Comparison of ENCODE assay signal across 8 cellular contexts in the genomic region with DNA sequence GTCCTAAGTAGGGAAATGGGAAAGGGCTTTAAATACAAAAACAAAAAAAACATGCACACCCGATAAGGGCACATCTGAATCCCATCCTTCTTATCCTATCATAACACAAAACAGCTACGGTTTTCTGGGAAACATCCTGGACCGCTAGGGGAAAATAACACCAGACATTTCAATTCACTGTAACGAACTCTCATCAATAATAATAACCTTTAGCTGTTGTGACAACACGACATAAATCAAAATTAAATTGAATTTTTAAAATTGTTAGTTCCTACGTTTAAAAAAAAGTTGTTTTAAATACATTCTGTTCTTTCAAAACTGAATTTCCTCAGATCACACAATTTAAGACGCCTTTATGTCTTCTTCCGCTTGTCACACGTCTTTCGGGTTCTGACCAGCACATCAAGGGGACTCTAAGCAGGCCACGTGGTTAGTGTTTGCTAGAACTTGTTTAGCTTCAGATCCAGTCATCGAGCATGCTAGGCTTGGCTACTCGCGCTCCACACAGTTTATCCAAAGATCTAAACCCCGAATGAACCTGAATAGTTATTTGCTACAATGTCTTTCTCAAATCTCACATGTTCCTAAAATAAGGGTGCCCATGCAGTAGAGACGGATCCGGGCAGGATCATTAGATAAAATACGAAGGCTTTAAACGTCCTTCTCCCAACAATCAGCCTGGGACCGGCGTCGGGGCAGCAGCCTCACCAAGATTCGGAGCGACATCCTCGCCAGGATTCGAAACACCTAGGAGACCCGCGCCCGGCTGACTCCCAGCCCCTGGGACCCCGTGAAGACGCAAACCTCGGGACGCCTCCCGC. TPM values are rescaled to one million over a fixed set of nuclear protein-coding genes. Genes with fewer than 3 reads are reported as not detected.
A peak's percentile ranks its signal among the peaks of the same experiment; 100 is the strongest.
DNase-seq lines count a peak whose midpoint lies in the region; ATAC-seq and TF ChIP-seq lines count a peak whose summit lies in the region.

No MANE protein-coding gene starts in this region.

- POLR2A ChIA-PET in T-cell (lab: Charles Lee): interaction anchor here (0.6 to 1.6 kb wide), 10 partner anchors 9 to 634 kb away, joined by 3 to 10 read pairs (median 4); partner anchors contain the start of gene PSTK (in 1 of the 2)

- peaks cover 11% of the 10 kb centered on the region for H3K36me3 Mint-ChIP-seq in T-cell
- H3K36me3 Mint-ChIP-seq in brain: peaks cover 12% of the 10 kb centered on the region

- H3K4me3 ChIP-seq in smooth muscle cell: peak overlapping the region; percentile 92

- WGBS in smooth muscle cell (ENCODE audit: low lambda C conversion rate): 5% methylated on average over 32 of the region's 34 CpGs

- H3K36me3 ChIP-seq in smooth muscle cell (ENCODE audit: low read depth): no peaks in the 10 kb centered on the region

- H4K20me1 ChIP-seq in smooth muscle cell (ENCODE audit: low read depth): peaks cover 47% of the 10 kb centered on the region

- TF ChIP-seq EP300 in Ishikawa (IDR thresholded peaks at IDR 0.05; ENCODE audit: borderline replicate concordance): no peak

- peaks cover 54% of the 10 kb centered on the region for H3K79me2 ChIP-seq in smooth muscle cell (ENCODE audit: low read depth)

- CTCF ChIA-PET in T-cell (lab: Charles Lee): interaction anchor here in 1 of 2 donors (0.6 to 2.4 kb wide), 5 partner anchors 14 to 29 kb away, joined by 3 to 18 read pairs (median 3); partner anchors contain the start of gene PSTK

- H3K27ac ChIP-seq in smooth muscle cell (ENCODE audit: low read depth): peak overlapping the region; percentile 87

- TF ChIP-seq CTCF in brain (conservative IDR thresholded peaks at IDR 0.05) (no peak), smooth muscle cell (IDR thresholded peaks at IDR 0.05; ENCODE audit: borderline replicate concordance, insufficient read depth, poor library complexity, severe bottlenecking) (no peak)

- no peaks in the 10 kb centered on the region for H3K9me3 ChIP-seq in smooth muscle cell (replicated peaks; ENCODE audit: low read depth)

- H3K9me3 Mint-ChIP-seq in T-cell (no peaks in the 10 kb centered on the region), brain (no peaks in the 10 kb centered on the region)

- H3F3A ChIP-seq in smooth muscle cell (ENCODE audit: low read depth): no peaks in the 10 kb centered on the region

- peak; percentile 16 for DNase-seq in COLO668 (lab: John Stamatoyannopoulos, UW; ENCODE audit: unreplicated experiment)
- DNase-seq in T-cell: peak; percentile 4 to 72 (median 39)
- peak; percentile 37 for DNase-seq in iPS-NIHi7 (ENCODE audit: extremely low spot score)
- DNase-seq in smooth muscle cell (lab: John Stamatoyannopoulos, UW; ENCODE audit: unreplicated experiment): no peak
- DNase-seq in NCI-H345 (lab: John Stamatoyannopoulos, UW): no peak

- peaks cover 8% of the 10 kb centered on the region for H3K4me1 ChIP-seq in smooth muscle cell (ENCODE audit: low read depth)

- peaks cover 63 to 67% (median 65%) of the 10 kb centered on the region in 3 donors for H3K4me1 Mint-ChIP-seq in T-cell
- peaks cover 59% of the 10 kb centered on the region for H3K4me1 Mint-ChIP-seq in brain

- H2AFZ ChIP-seq in smooth muscle cell (ENCODE audit: low read depth): peak overlapping the region; percentile 92

- peak overlapping the region; percentile 96 for H3K9ac ChIP-seq in smooth muscle cell (ENCODE audit: low read depth)

- peak overlapping the region; percentile 95 for H3K4me2 ChIP-seq in smooth muscle cell

- no peaks in the 10 kb centered on the region for H3K27me3 Mint-ChIP-seq in T-cell
- H3K27me3 Mint-ChIP-seq in brain: peaks cover 8% of the 10 kb centered on the region

- H3K4me3 Mint-ChIP-seq in T-cell (peak overlapping the region; percentile 94 to 99 (median 99)), brain (peak overlapping the region; percentile 99 to 100 (median 100))

- no peaks in the 10 kb centered on the region for H3K27me3 ChIP-seq in smooth muscle cell (ENCODE audit: low read depth)

- ATAC-seq in GM21390 (IDR thresholded peaks at IDR 0.05; ENCODE audit: unreplicated experiment): peak; percentile 40
- ATAC-seq in T-cell (replicated peaks in 1 of 4): peak in 3 of 4 experiments; percentile 26 to 35 (median 30)

- TF ChIP-seq RAD21 in Ishikawa (IDR thresholded peaks at IDR 0.05; ENCODE audit: low read depth): no peak

- H3K27ac Mint-ChIP-seq in T-cell (peak overlapping the region; percentile 99), brain (peak overlapping the region; percentile 26 to 100 (median 97))

TF ChIP-seq in Ishikawa, 13 proteins besides CTCF, POLR2A, EP300 and RAD21:
- TF ChIP-seq, protein P1, sequence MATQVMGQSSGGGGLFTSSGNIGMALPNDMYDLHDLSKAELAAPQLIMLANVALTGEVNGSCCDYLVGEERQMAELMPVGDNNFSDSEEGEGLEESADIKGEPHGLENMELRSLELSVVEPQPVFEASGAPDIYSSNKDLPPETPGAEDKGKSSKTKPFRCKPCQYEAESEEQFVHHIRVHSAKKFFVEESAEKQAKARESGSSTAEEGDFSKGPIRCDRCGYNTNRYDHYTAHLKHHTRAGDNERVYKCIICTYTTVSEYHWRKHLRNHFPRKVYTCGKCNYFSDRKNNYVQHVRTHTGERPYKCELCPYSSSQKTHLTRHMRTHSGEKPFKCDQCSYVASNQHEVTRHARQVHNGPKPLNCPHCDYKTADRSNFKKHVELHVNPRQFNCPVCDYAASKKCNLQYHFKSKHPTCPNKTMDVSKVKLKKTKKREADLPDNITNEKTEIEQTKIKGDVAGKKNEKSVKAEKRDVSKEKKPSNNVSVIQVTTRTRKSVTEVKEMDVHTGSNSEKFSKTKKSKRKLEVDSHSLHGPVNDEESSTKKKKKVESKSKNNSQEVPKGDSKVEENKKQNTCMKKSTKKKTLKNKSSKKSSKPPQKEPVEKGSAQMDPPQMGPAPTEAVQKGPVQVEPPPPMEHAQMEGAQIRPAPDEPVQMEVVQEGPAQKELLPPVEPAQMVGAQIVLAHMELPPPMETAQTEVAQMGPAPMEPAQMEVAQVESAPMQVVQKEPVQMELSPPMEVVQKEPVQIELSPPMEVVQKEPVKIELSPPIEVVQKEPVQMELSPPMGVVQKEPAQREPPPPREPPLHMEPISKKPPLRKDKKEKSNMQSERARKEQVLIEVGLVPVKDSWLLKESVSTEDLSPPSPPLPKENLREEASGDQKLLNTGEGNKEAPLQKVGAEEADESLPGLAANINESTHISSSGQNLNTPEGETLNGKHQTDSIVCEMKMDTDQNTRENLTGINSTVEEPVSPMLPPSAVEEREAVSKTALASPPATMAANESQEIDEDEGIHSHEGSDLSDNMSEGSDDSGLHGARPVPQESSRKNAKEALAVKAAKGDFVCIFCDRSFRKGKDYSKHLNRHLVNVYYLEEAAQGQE (IDR thresholded peaks at IDR 0.05; ENCODE audit: low read depth): no peak
- peak; percentile 80 for TF ChIP-seq USF1 (IDR thresholded peaks at IDR 0.05)
- TF ChIP-seq, protein P2, sequence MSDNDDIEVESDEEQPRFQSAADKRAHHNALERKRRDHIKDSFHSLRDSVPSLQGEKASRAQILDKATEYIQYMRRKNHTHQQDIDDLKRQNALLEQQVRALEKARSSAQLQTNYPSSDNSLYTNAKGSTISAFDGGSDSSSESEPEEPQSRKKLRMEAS (IDR thresholded peaks at IDR 0.05): peak; percentile 93

RNA-seq across cellular contexts. Expression of gene IKZF5, which starts 0.8 kb away (rescaled TPM):
- 10 to 100 TPM; 22.6 to 68.1 (median 29.4) TPM for total RNA-seq in T-cell
- polyA plus RNA-seq in brain (ENCODE audit: insufficient read depth, low read depth, low replicate concordance): 4.2 TPM
- total RNA-seq in smooth muscle cell: 6.2 and 6.6 TPM in 2 replicates
- 5.6 and 7.3 TPM in 2 replicates for polyA plus RNA-seq in smooth muscle cell

RNA-seq across cellular contexts. Expression of gene ACADSB, which starts 1.0 kb away (rescaled TPM):
- total RNA-seq in T-cell: 10 to 100 TPM; 25.3 to 33.8 (median 33.0) TPM
- 3.1 TPM for polyA plus RNA-seq in brain (ENCODE audit: insufficient read depth, low read depth, low replicate concordance)
- 3.2 and 3.6 TPM in 2 replicates for total RNA-seq in smooth muscle cell
- polyA plus RNA-seq in smooth muscle cell: 2.9 and 6.1 TPM in 2 replicates

RNA-seq across cellular contexts. Expression of gene PSTK, which starts 27.6 kb away (rescaled TPM):
- total RNA-seq in T-cell: 10 to 100 TPM in 2 of 5 donors, 1 to 10 TPM in 3; 3.7 to 12.1 (median 5.2) TPM
- polyA plus RNA-seq in brain (ENCODE audit: insufficient read depth, low read depth, low replicate concordance): 6.2 TPM
- total RNA-seq in smooth muscle cell: 7.5 and 14.2 TPM in 2 replicates
- polyA plus RNA-seq in smooth muscle cell: 7.0 and 7.3 TPM in 2 replicates

RNA-seq across cellular contexts. Expression of gene C10orf88, which starts 53.7 kb away (rescaled TPM):
- total RNA-seq in T-cell (10 to 100 TPM in 3 of 5 donors, 1 to 10 TPM in 2; 7.1 to 13.2 (median 11.5) TPM), smooth muscle cell (12.6 and 15.3 TPM in 2 replicates)
- polyA plus RNA-seq in brain (ENCODE audit: insufficient read depth, low read depth, low replicate concordance) (6.1 TPM), smooth muscle cell (9.9 and 12.0 TPM in 2 replicates)

Comparison
In these comparisons a context has a peak if more than half of its experiments do, and no peak if none do; other contexts are left out.
1. DNase-seq: peak in COLO668 (single experiment), T-cell (34 of 34) and iPS-NIHi7 (single experiment); none in smooth muscle cell (single experiment) and NCI-H345 (single experiment).